Comparison of ENCODE assay signal across 25 cellular contexts in genomic region chr4:10226756-10227155, GRCh38.
"Had no signal": no experiment of that assay in that cellular context is flagged by ENCODE, and none has a peak within 500 bp of the region (broad histone marks: within the 10 kb centered on the region; RNA-seq: fewer than 3 reads in every experiment).

No MANE protein-coding gene starts in this region.

- H3K4me3 ChIP-seq: adrenal gland, ascending aorta, dorsolateral prefrontal cortex, hepatocyte, left ventricle myocardium inferior, neural progenitor cell, spleen, tibial artery had no signal

- H3K4me1 ChIP-seq: adrenal gland, left ventricle myocardium inferior, neural progenitor cell, spleen had no signal

- H3K27me3 ChIP-seq: adrenal gland, ascending aorta, brain microvascular endothelial cell, dorsolateral prefrontal cortex, hepatocyte, neural progenitor cell, spleen, tibial artery had no signal

- H3K9me3 ChIP-seq: adrenal gland, ascending aorta, left ventricle myocardium inferior, spleen, tibial artery had no signal

- ATAC-seq: activated T-helper 17 cell treated with anti-CD3 and anti-CD28 coated beads, Interleukin-2, amount 50 U/mL, for 72 hours; naive thymus-derived CD8-positive, alpha-beta T cell; stimulated activated naive CD8-positive, alpha-beta T cell treated with anti-CD3 and anti-CD28 coated beads, Interleukin-15, Interleukin-2, amounts not matched to agents 100 U/mL and 50 U/mL, for 24 hours; WTC11 had no signal

- H3K36me3 ChIP-seq: adrenal gland, ascending aorta, brain microvascular endothelial cell, left ventricle myocardium inferior, neural progenitor cell, spleen, tibial artery had no signal

- H3K27ac ChIP-seq: adrenal gland, brain microvascular endothelial cell, dorsolateral prefrontal cortex, hepatocyte, left ventricle myocardium inferior, neural progenitor cell, spleen had no signal

- DNase-seq: activated CD4-positive, alpha-beta T cell treated with anti-CD3 and anti-CD28 coated beads, Interleukin-2, amount 50 U/mL, for 4 hours; activated CD8-positive, alpha-beta memory T cell treated with anti-CD3 and anti-CD28 coated beads for 24 hours; activated CD8-positive, alpha-beta memory T cell treated with anti-CD3 and anti-CD28 coated beads, Interleukin-2, amount 50 U/mL, for 4 hours; activated naive CD4-positive, alpha-beta T cell; activated T-cell treated with anti-CD3 and anti-CD28 coated beads, Interleukin-2, amount 50 U/mL, for 24 hours; adrenal gland; brain microvascular endothelial cell; central memory CD4-positive, alpha-beta T cell; dorsolateral prefrontal cortex; foreskin melanocyte; glutamatergic neuron; immature natural killer cell; left ventricle myocardium inferior; naive thymus-derived CD8-positive, alpha-beta T cell; spleen; stimulated activated CD4-positive, alpha-beta T cell treated with anti-CD3 and anti-CD28 coated beads, Interleukin-4, amount 100 ng/mL, for 24 hours; stimulated activated naive CD8-positive, alpha-beta T cell treated with anti-CD3 and anti-CD28 coated beads, Interleukin-15, Interleukin-2, amounts not matched to agents 100 U/mL and 50 U/mL, for 24 hours; substantia nigra; T1000; tibial artery had no signal
